Comparison of ENCODE assay signal across 2 cellular contexts in genomic region chr17:50495217-50495823, GRCh38.
TF ChIP-seq lines count a peak whose summit lies in the region.

No MANE protein-coding gene starts in this region.

TF ChIP-seq in SK-N-SH treated with all-trans-retinoic acid at 6 μM for 48 hours, 23 proteins besides CTCF, POLR2A, EP300 and RAD21 (continued from another document):
- TF ChIP-seq TSHZ2 (CRISPR knock-in tag; IDR thresholded peaks at IDR 0.05), result no peak
- no peak for TF ChIP-seq ARNTL (CRISPR knock-in tag; IDR thresholded peaks at IDR 0.05; ENCODE audit: borderline replicate concordance, low read depth)
- no peak for TF ChIP-seq PPARA (CRISPR knock-in tag; IDR thresholded peaks at IDR 0.05; ENCODE audit: borderline replicate concordance)
- TF ChIP-seq ZNF70 (CRISPR knock-in tag; IDR thresholded peaks at IDR 0.05), result no peak
- no peak for TF ChIP-seq ZFP30 (CRISPR knock-in tag; IDR thresholded peaks at IDR 0.05)
- TF ChIP-seq ZFP3 (CRISPR knock-in tag; IDR thresholded peaks at IDR 0.05), result no peak
- TF ChIP-seq RARB (CRISPR knock-in tag; IDR thresholded peaks at IDR 0.05), result no peak
- TF ChIP-seq CSDC2 (CRISPR knock-in tag; IDR thresholded peaks at IDR 0.05), result no peak
- TF ChIP-seq TCF4 (CRISPR knock-in tag; IDR thresholded peaks at IDR 0.05; ENCODE audit: borderline replicate concordance), result no peak
- TF ChIP-seq OSR1 (CRISPR knock-in tag; IDR thresholded peaks at IDR 0.05), result no peak
- TF ChIP-seq ZNF565 (CRISPR knock-in tag; conservative IDR thresholded peaks at IDR 0.05; ENCODE audit: low read depth), result no peak
- TF ChIP-seq ZC3H10 (CRISPR knock-in tag; IDR thresholded peaks at IDR 0.05), result no peak
- TF ChIP-seq CREB5 (CRISPR knock-in tag; IDR thresholded peaks at IDR 0.05; ENCODE audit: low read depth), result no peak

TF ChIP-seq in SK-N-SH, 30 proteins besides CTCF, POLR2A, EP300 and RAD21 (continued from another document):
- TF ChIP-seq MAX (IDR thresholded peaks at IDR 0.05; ENCODE audit: low read depth) (no peak), RFX5 (IDR thresholded peaks at IDR 0.05; ENCODE audit: low read length) (no peak), ELF1 (IDR thresholded peaks at IDR 0.05) (no peak)
